Comparison of ENCODE assay signal across 8 cellular contexts in the genomic region with DNA sequence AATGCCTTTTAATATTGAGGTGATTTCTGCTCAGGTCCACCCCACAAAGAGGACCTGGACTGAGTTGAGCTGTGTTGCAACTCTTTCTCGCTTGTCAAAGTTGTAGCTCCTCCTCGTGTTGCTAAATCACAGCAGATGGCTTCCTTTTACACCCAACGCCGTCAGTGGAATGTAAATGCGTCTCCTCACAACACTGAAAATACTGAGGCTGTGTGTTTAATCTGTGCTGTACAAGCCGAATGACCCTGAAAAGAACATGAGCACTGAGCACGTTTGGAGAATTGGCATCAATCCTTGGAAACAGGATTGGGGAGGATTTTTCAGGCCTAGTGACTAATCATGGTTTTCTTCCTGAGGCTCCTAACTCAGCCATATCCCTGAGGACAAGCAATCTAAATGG.
A peak's percentile ranks its signal among the peaks of the same experiment; 100 is the strongest.
DNase-seq lines count a peak whose midpoint lies in the region; ATAC-seq, FAIRE-seq and TF ChIP-seq lines count a peak whose summit lies in the region.
"Had no signal": no experiment of that assay in that cellular context is flagged by ENCODE, and none has a peak within 500 bp of the region (broad histone marks: within the 10 kb centered on the region; RNA-seq: fewer than 3 reads in every experiment).

No MANE protein-coding gene starts in this region.

- H3K79me2 ChIP-seq in astrocyte (ENCODE audit: insufficient read depth, low read length) (no peaks in the 10 kb centered on the region), smooth muscle cell (ENCODE audit: low read depth) (no peaks in the 10 kb centered on the region)

- no peaks in the 10 kb centered on the region for H3F3A ChIP-seq in smooth muscle cell (ENCODE audit: low read depth)

- FAIRE-seq in astrocyte (lab: Jason Lieb, UNC) (no peak), H54 (lab: Jason Lieb, UNC) (no peak)

- H3K36me3 Mint-ChIP-seq in astrocyte (ENCODE audit: low read depth, unreplicated experiment) = no peaks in the 10 kb centered on the region
- H3K36me3 Mint-ChIP-seq: activated naive CD8-positive, alpha-beta T cell had no signal

- peak overlapping the region; percentile 29 for H3K9ac ChIP-seq in astrocyte (ENCODE audit: low read length)
- H3K9ac ChIP-seq in smooth muscle cell (ENCODE audit: low read depth) = no peak overlapping the region

- H3K27ac Mint-ChIP-seq in astrocyte (ENCODE audit: unreplicated experiment) = no peak overlapping the region
- H3K27ac Mint-ChIP-seq: activated naive CD8-positive, alpha-beta T cell had no signal

- H3K4me3 ChIP-seq in HFF-Myc (replicated peaks; ENCODE audit: low read depth, low read length) (no peak overlapping the region), astrocyte (ENCODE audit: insufficient read depth, low read depth, low read length) (no peak overlapping the region), smooth muscle cell (no peak overlapping the region)

- H3K4me2 ChIP-seq in astrocyte (ENCODE audit: low read length) (peak overlapping the region; percentile 43), smooth muscle cell (no peak overlapping the region)

- peak overlapping the region; percentile 76 for H2AFZ ChIP-seq in astrocyte (ENCODE audit: low read depth, low read length)
- peak overlapping the region; percentile 56 for H2AFZ ChIP-seq in smooth muscle cell (ENCODE audit: low read depth)

- TF ChIP-seq POLR2A in H54 (IDR thresholded peaks at IDR 0.05; ENCODE audit: low read depth, low read length) = no peak

- no peaks in the 10 kb centered on the region for H3K27me3 Mint-ChIP-seq in astrocyte (ENCODE audit: low read depth, unreplicated experiment)
- H3K27me3 Mint-ChIP-seq: activated naive CD8-positive, alpha-beta T cell had no signal

- peaks cover 19% of the 10 kb centered on the region for H3K4me1 Mint-ChIP-seq in astrocyte (ENCODE audit: low read depth, unreplicated experiment)

- H3K4me3 Mint-ChIP-seq in astrocyte (ENCODE audit: unreplicated experiment) = no peak overlapping the region
- H3K4me3 Mint-ChIP-seq: activated naive CD8-positive, alpha-beta T cell had no signal

- peak; percentile 30 for DNase-seq in HFF-Myc (ENCODE audit: extremely low read depth, low read depth)
- peak; percentile 90 for DNase-seq in astrocyte (ENCODE audit: low read depth)
- DNase-seq in inferior parietal cortex (ENCODE audit: extremely low spot score) = peak; percentile 57
- no peak for DNase-seq in smooth muscle cell (lab: John Stamatoyannopoulos, UW; ENCODE audit: unreplicated experiment)
- DNase-seq in H54 (ENCODE audit: insufficient read length, low spot score) = no peak
- no peak for DNase-seq in cerebellar cortex (ENCODE audit: low spot score)

- H4K20me1 ChIP-seq in astrocyte (ENCODE audit: insufficient read depth, low read length) = no peaks in the 10 kb centered on the region
- H4K20me1 ChIP-seq in smooth muscle cell (ENCODE audit: low read depth) = no peaks in the 10 kb centered on the region

- no peak for ATAC-seq in GM18907 (IDR thresholded peaks at IDR 0.05; ENCODE audit: unreplicated experiment)

- H3K36me3 ChIP-seq in astrocyte (ENCODE audit: insufficient read depth, low read length) (no peaks in the 10 kb centered on the region), smooth muscle cell (ENCODE audit: low read depth) (no peaks in the 10 kb centered on the region)

- no peaks in the 10 kb centered on the region for H3K27me3 ChIP-seq in astrocyte (ENCODE audit: insufficient read depth, low read length)
- no peaks in the 10 kb centered on the region for H3K27me3 ChIP-seq in smooth muscle cell (ENCODE audit: low read depth)

- peaks cover 10% of the 10 kb centered on the region for H3K4me1 ChIP-seq in astrocyte (ENCODE audit: insufficient read depth, low read length)
- no peaks in the 10 kb centered on the region for H3K4me1 ChIP-seq in smooth muscle cell (ENCODE audit: low read depth)

- no peak for TF ChIP-seq CTCF in HFF-Myc (IDR thresholded peaks at IDR 0.05; ENCODE audit: low read depth, low read length, missing control alignments)
- TF ChIP-seq CTCF in astrocyte (IDR thresholded peaks at IDR 0.05; ENCODE audit: insufficient read depth, low read depth, low read length) = no peak
- TF ChIP-seq CTCF in smooth muscle cell (IDR thresholded peaks at IDR 0.05; ENCODE audit: borderline replicate concordance, insufficient read depth, poor library complexity, severe bottlenecking) = no peak

- no peaks in the 10 kb centered on the region for H3K9me3 ChIP-seq in astrocyte (ENCODE audit: insufficient read depth, low read depth, low read length)
- no peaks in the 10 kb centered on the region for H3K9me3 ChIP-seq in smooth muscle cell (replicated peaks; ENCODE audit: low read depth)

- H3K9me3 Mint-ChIP-seq in astrocyte (ENCODE audit: unreplicated experiment) = no peaks in the 10 kb centered on the region

- 32% methylated on average over 7 of the region's 7 CpGs for WGBS in smooth muscle cell (ENCODE audit: low lambda C conversion rate)

- H3K27ac ChIP-seq in astrocyte (ENCODE audit: low read depth, low read length) (no peak overlapping the region), smooth muscle cell (ENCODE audit: low read depth) (peak overlapping the region; percentile 17)

Comparison
In these comparisons a context has a peak if more than half of its experiments do, and no peak if none do; other contexts are left out.
1. DNase-seq: peak in HFF-Myc (single experiment), astrocyte (single experiment) and inferior parietal cortex (single experiment); none in smooth muscle cell (single experiment), H54 (single experiment) and cerebellar cortex (single experiment).